19 cellular contexts compared by ENCODE assay signal in the genomic region with DNA sequence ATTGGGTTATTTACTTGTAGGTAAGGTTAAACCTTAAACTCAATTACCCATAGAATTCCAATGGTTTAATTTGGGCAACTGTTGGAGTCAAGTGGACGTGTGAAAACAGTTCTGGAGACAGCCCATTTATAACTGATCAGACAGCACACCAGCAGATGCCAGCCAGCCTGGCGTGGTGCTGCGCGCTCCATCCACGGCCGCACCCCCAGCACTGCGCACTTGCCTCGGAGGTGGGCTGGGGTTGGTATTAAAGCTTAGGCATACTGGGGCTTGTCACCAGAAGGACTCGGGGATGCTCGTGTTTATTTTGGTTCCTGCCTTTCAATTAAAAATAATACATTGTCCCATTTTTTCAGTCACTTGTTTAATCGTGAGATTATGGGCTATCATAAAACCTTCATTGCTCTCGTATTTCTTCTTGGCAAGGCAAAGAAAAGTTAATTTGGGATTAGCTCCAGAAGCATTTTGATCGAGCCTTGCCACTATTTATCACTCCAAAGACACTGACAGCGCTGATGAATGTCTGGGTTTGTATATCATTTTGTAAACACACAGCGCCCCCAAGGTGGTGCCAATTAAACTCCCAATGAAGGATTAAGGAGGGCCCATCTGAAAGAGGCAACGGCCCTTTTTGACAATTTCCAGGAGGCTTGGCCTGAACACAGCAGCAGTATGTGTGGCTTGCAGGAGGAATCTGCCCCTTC.
A peak's percentile ranks its signal among the peaks of the same experiment; 100 is the strongest.
DNase-seq lines count a peak whose midpoint lies in the region; ATAC-seq and TF ChIP-seq lines count a peak whose summit lies in the region.
"Had no signal": no experiment of that assay in that cellular context is flagged by ENCODE, and none has a peak within 500 bp of the region (broad histone marks: within the 10 kb centered on the region; RNA-seq: fewer than 3 reads in every experiment).

No MANE protein-coding gene starts in this region.

- POLR2A ChIA-PET in HEK293T (lab: Yijun Ruan, JAX): no interaction called here

- no peaks in the 10 kb centered on the region for H3K9me3 ChIP-seq in osteoblast (ENCODE audit: low read depth, low read length)
- H3K9me3 ChIP-seq: BE2C, SK-N-SH had no signal

- H3K27ac ChIP-seq in osteoblast (ENCODE audit: low read depth, low read length): no peak overlapping the region
- H3K27ac ChIP-seq: PC-9, RWPE1 had no signal

- CTCF ChIA-PET in HEK293T (lab: Yijun Ruan, JAX): interaction anchor here (0.8 to 1.3 kb wide), 2 partner anchors 15 to 71 kb away, joined by 4 to 6 read pairs; no protein-coding TSS in a partner anchor

- no peak for ATAC-seq in HG02610 (IDR thresholded peaks at IDR 0.05; ENCODE audit: unreplicated experiment)

- peaks cover 5% of the 10 kb centered on the region for H3K27me3 ChIP-seq in osteoblast (ENCODE audit: insufficient read depth, low read length)
- H3K27me3 ChIP-seq: BE2C had no signal

- peak; percentile 20 for DNase-seq in HEK293T (ENCODE audit: extremely low spot score)
- peak; percentile 1 for DNase-seq in NCI-H446 treated with DMSO at 0.1 percent for 48 hours (lab: John Stamatoyannopoulos, UW)
- peak; percentile 32 for DNase-seq in islet precursor cell
- DNase-seq in osteoblast (ENCODE audit: insufficient read length, low spot score, missing footprints): peak; percentile 25
- DNase-seq in DMS153 (lab: John Stamatoyannopoulos, UW): no peak
- no peak for DNase-seq in Kasumi-1 (lab: John Stamatoyannopoulos, UW)
- DNase-seq: BE2C, DMS79, H7, NCI-H1092, NCI-H1436, NCI-H1930, NCI-H2227 treated with DMSO at 0.1 percent for 48 hours, NCI-H510A treated with DMSO at 0.1 percent for 48 hours, PC-9, SHP77 treated with DMSO at 0.1 percent for 48 hours, SK-N-SH had no signal

- peak overlapping the region; percentile 20 for H2AFZ ChIP-seq in osteoblast (ENCODE audit: low read length)
- H2AFZ ChIP-seq: PC-9 had no signal

- no peaks in the 10 kb centered on the region for H3K4me1 ChIP-seq in osteoblast (ENCODE audit: insufficient read depth, low read length)
- H3K4me1 ChIP-seq: BE2C had no signal

- no peak overlapping the region for H3K4me3 ChIP-seq in osteoblast (ENCODE audit: insufficient read depth, low read length)
- H3K4me3 ChIP-seq: PC-9 had no signal

- H3K79me2 ChIP-seq in osteoblast (ENCODE audit: insufficient read depth, low read length): no peaks in the 10 kb centered on the region

- H4K20me1 ChIP-seq in osteoblast (ENCODE audit: insufficient read depth, low read length): no peaks in the 10 kb centered on the region

- no peak for TF ChIP-seq CTCF in osteoblast (IDR thresholded peaks at IDR 0.05; ENCODE audit: extremely low read depth, low read depth, low read length)

- no peak overlapping the region for H3K4me2 ChIP-seq in osteoblast (ENCODE audit: insufficient read depth, low read length)
- H3K4me2 ChIP-seq: PC-9, SK-N-SH had no signal

- no peaks in the 10 kb centered on the region for H3K36me3 ChIP-seq in osteoblast (ENCODE audit: insufficient read depth, low read length)
- H3K36me3 ChIP-seq: BE2C had no signal

TF ChIP-seq in HEK293T, 16 proteins besides CTCF, POLR2A, EP300 and RAD21:
- TF ChIP-seq ARNT (IDR thresholded peaks at IDR 0.05): 0 out of 2 replicates have a peak, but pooled peaks have one; percentile 27
- 0 out of 2 replicates have a peak, but pooled peaks have one; percentile 46 for TF ChIP-seq LEF1 (IDR thresholded peaks at IDR 0.05; ENCODE audit: borderline replicate concordance)
- peak; percentile 97 for TF ChIP-seq PKNOX1 (IDR thresholded peaks at IDR 0.05)
- TF ChIP-seq FOXA1 (IDR thresholded peaks at IDR 0.05): no peak
- peak; percentile 83 for TF ChIP-seq CTBP1 (IDR thresholded peaks at IDR 0.05; ENCODE audit: borderline replicate concordance)
- TF ChIP-seq SP1 (IDR thresholded peaks at IDR 0.05): no peak
- no peak for TF ChIP-seq ZNF384 (IDR thresholded peaks at IDR 0.05)

Comparison
In these comparisons a context has a peak if more than half of its experiments do, and no peak if none do; other contexts are left out.
1. DNase-seq: peak in HEK293T (single experiment), NCI-H446 treated with DMSO at 0.1 percent for 48 hours (single experiment), islet precursor cell (single experiment) and osteoblast (single experiment); none in DMS153 (single experiment) and Kasumi-1 (0 of 2).